Comparison of ENCODE assay signal across 8 cellular contexts in genomic region chr19:861756-862528, GRCh38. TPM values are rescaled to one million over a fixed set of nuclear protein-coding genes. Genes with fewer than 3 reads are reported as not detected.
DNase-seq lines count a peak whose midpoint lies in the region; ATAC-seq and TF ChIP-seq lines count a peak whose summit lies in the region.

No MANE protein-coding gene starts in this region.

- WGBS in psoas muscle, 3 donors: 14 to 20% (median 16%) methylated on average over 50 to 57 of the region's 57 CpGs

- no peaks in the 10 kb centered on the region for H3K9me3 Mint-ChIP-seq in chondrocyte (ENCODE audit: low read depth)

- H3K4me1 Mint-ChIP-seq in chondrocyte (ENCODE audit: low read depth): peaks cover 12% of the 10 kb centered on the region

- H3K27me3 ChIP-seq in psoas muscle (ENCODE audit: insufficient read depth in 3 of 3, low read length in 2 of 3) (peaks cover 0 to 50% (median 11%) of the 10 kb centered on the region in 3 donors), tibial artery (peaks cover 0 to 50% of the 10 kb centered on the region in 2 donors), uterus (peaks cover 0 to 20% of the 10 kb centered on the region in 2 donors)

- TF ChIP-seq CTCF in chondrocyte (IDR thresholded peaks at IDR 0.05) (peak; percentile 18), psoas muscle (IDR thresholded peaks at IDR 0.05) (no peak), tibial artery (IDR thresholded peaks at IDR 0.05) (no peak), uterus (IDR thresholded peaks at IDR 0.05) (no peak)

- H3K36me3 ChIP-seq in psoas muscle (ENCODE audit: insufficient read depth in 1 of 2, low read depth in 1 of 2): no peaks in the 10 kb centered on the region
- peaks cover 0 to 2% (median 0%) of the 10 kb centered on the region in 3 donors for H3K36me3 ChIP-seq in tibial artery
- no peaks in the 10 kb centered on the region for H3K36me3 ChIP-seq in uterus

- no peak overlapping the region for H3K27ac Mint-ChIP-seq in chondrocyte (ENCODE audit: unreplicated experiment)

- peaks cover 9% of the 10 kb centered on the region for H3K4me1 ChIP-seq in psoas muscle
- peaks cover 0 to 31% (median 18%) of the 10 kb centered on the region in 4 donors for H3K4me1 ChIP-seq in tibial artery
- H3K4me1 ChIP-seq in uterus: peaks cover 0 to 17% of the 10 kb centered on the region in 2 donors

- H3K27ac ChIP-seq in psoas muscle (no peak overlapping the region), tibial artery (no peak overlapping the region), uterus (no peak overlapping the region)

- H3K4me3 ChIP-seq in psoas muscle (no peak overlapping the region), tibial artery (no peak overlapping the region), uterus (no peak overlapping the region)

- H3K4me3 Mint-ChIP-seq in chondrocyte (ENCODE audit: unreplicated experiment): peak overlapping the region; percentile 22

- DNase-seq in EH (ENCODE audit: low read depth) (peak; percentile 33), NCI-H1048 (lab: John Stamatoyannopoulos, UW) (peak; percentile 46), chondrocyte (ENCODE audit: low spot score) (no peak), psoas muscle (peak in 1 of 2 donors; percentile 81), tibial artery (no peak), globus pallidus (ENCODE audit: low spot score) (no peak), uterus (no peak)
- DNase-seq in activated CD4-positive, CD25-positive, alpha-beta regulatory T cell treated with anti-CD3 and anti-CD28 coated beads, Interleukin-2, amount 50 U/mL, for 16 hours (ENCODE audit: low read depth, low spot score): peak; percentile 45

- H3K36me3 Mint-ChIP-seq in chondrocyte (ENCODE audit: low read depth): peaks cover 2% of the 10 kb centered on the region

- no peak for TF ChIP-seq POLR2A in uterus (IDR thresholded peaks at IDR 0.05)

- peak; percentile 7 to 49 (median 32) for ATAC-seq in psoas muscle

- no peaks in the 10 kb centered on the region for H3K9me3 ChIP-seq in psoas muscle
- no peaks in the 10 kb centered on the region for H3K9me3 ChIP-seq in tibial artery
- no peaks in the 10 kb centered on the region for H3K9me3 ChIP-seq in uterus

- intact Hi-C loops in psoas muscle (cut with DNase I) (no loop called here), tibial artery (cut with DNase I; ENCODE audit: low total_unique reads) (no loop called here), uterus (cut with DNase I; ENCODE audit: low total_unique reads) (loop anchor here (10.0 kb wide), 1 partner anchor 123 kb away; the partner anchor contains the start of gene WDR18)

- H3K27me3 Mint-ChIP-seq in chondrocyte (ENCODE audit: low read depth): no peaks in the 10 kb centered on the region

RNA-seq across cellular contexts. Expression of gene CFD, which starts 2.5 kb away (rescaled TPM):
- 1.1 to 17.9 TPM (median 1.8 TPM) in 3 replicates for total RNA-seq in chondrocyte
- total RNA-seq in psoas muscle: 10 to 100 TPM; 56.8 to 79.9 (median 64.2) TPM
- polyA plus RNA-seq in psoas muscle: 100 to 1,000 TPM in 2 of 3 donors, 10 to 100 TPM in 1; 87.1 to 142 (median 142) TPM
- total RNA-seq in uterus: 100 to 1,000 TPM in 1 of 4 donors, 10 to 100 TPM in 1, 1 to 10 TPM in 2; 3.2 to 233 (median 50.2) TPM

RNA-seq across cellular contexts. Expression of gene ELANE, which starts 9.8 kb away (rescaled TPM):
- total RNA-seq in chondrocyte (not detected in 3 replicates), psoas muscle (under 1 TPM in 2 of 4 donors, not detected in 2; 0.39 to 0.55 TPM), uterus (1 to 10 TPM in 1 of 4 donors, not detected in 3; 3.4 TPM)
- under 1 TPM; 0.55 to 0.95 (median 0.92) TPM for polyA plus RNA-seq in psoas muscle

RNA-seq across cellular contexts. Expression of gene PRTN3, which starts 21.1 kb away (rescaled TPM):
- total RNA-seq in chondrocyte: not detected in 3 replicates
- under 1 TPM in 2 of 4 donors, not detected in 2; 0.22 to 0.34 TPM for total RNA-seq in psoas muscle
- polyA plus RNA-seq in psoas muscle: under 1 TPM in 2 of 3 donors, not detected in 1; 0.04 to 0.05 TPM
- 1 to 10 TPM in 1 of 4 donors, not detected in 3; 2.9 TPM for total RNA-seq in uterus

RNA-seq across cellular contexts. Expression of gene MED16, which starts 31.0 kb away (rescaled TPM):
- total RNA-seq in chondrocyte (47.0 to 53.9 TPM (median 53.1 TPM) in 3 replicates), psoas muscle (10 to 100 TPM; 47.0 to 66.5 (median 56.7) TPM), uterus (10 to 100 TPM; 12.0 to 69.1 (median 43.1) TPM)
- 10 to 100 TPM; 30.7 to 55.8 (median 51.3) TPM for polyA plus RNA-seq in psoas muscle

RNA-seq across cellular contexts. Expression of gene RNU6-9, which starts 31.3 kb away (rescaled TPM):
- not detected in 3 replicates for total RNA-seq in chondrocyte
- not detected for total RNA-seq in psoas muscle
- polyA plus RNA-seq in psoas muscle: not detected
- not detected for total RNA-seq in uterus

Comparison
In these comparisons a context has a peak if more than half of its experiments do, and no peak if none do; other contexts are left out.
1. DNase-seq: peak in EH (single experiment), NCI-H1048 (single experiment) and activated CD4-positive, CD25-positive, alpha-beta regulatory T cell treated with anti-CD3 and anti-CD28 coated beads, Interleukin-2, amount 50 U/mL, for 16 hours (single experiment); none in chondrocyte (single experiment), tibial artery (0 of 2), globus pallidus (single experiment) and uterus (0 of 2).